Comparison of ENCODE assay signal across 8 cellular contexts in the genomic region with DNA sequence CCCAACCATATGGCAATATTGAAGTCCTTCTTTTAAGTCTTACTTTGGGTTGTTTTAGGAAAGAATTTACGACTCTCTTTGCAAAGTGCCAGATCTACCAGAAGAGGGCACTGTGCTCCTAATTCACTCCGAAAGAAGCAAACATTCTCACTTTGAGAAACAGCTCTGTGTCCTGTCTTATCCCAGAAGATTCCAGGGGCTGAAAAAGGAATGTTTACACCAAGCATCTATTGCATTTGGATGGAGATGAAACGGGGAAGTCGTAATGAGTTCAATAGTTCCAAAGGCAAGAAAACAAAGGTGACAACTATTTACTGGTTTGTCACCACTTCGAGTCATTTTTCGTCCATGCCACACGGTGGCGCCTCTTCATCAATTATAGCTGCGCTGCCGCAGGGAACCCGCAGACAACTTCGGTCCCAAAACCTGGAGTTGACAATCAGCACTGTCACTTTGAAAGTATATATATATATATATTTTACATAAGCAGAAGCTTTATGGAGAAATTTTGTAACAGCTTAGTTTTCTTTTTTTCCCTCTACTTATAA.
DNase-seq lines count a peak whose midpoint lies in the region; ATAC-seq lines count a peak whose summit lies in the region.

No MANE protein-coding gene starts in this region.

- peak overlapping the region in 5 of 7 experiments; percentile 9 to 38 (median 27) for H3K4me3 ChIP-seq in skin epidermis

- peak; percentile 91 for ATAC-seq in GM18502 (IDR thresholded peaks at IDR 0.05; ENCODE audit: poor library complexity, unreplicated experiment)
- peak; percentile 89 for ATAC-seq in HG02973 (IDR thresholded peaks at IDR 0.05; ENCODE audit: unreplicated experiment)

- in situ Hi-C loops in T47D (cut with HindIII; ENCODE audit: low pct_unique_long_range_greater_than_20kb, low sequenced_read_pairs): no loop called here

- DNase-seq in 8988T: peak; percentile 25
- peak; percentile 57 for DNase-seq in NCI-H2029 treated with DMSO at 0.1 percent for 48 hours (lab: John Stamatoyannopoulos, UW)
- DNase-seq in UCSD-AML1 (lab: John Stamatoyannopoulos, UW; ENCODE audit: unreplicated experiment): peak; percentile 55
- peak; percentile 6 to 74 for DNase-seq in T47D (ENCODE audit: low read depth in 1 of 2, low spot score in 1 of 2)
- peak; percentile 70 for DNase-seq in iPS-NIHi11 (ENCODE audit: low spot score)

- H3K27ac ChIP-seq in skin epidermis: peak overlapping the region in 2 of 21 experiments; percentile 6 to 17
